8 cellular contexts compared by ENCODE assay signal in genomic region chr10:50623299-50624153, GRCh38. TPM values are rescaled to one million over a fixed set of nuclear protein-coding genes. Genes with fewer than 3 reads are reported as not detected.
DNase-seq lines count a peak whose midpoint lies in the region; ATAC-seq and TF ChIP-seq lines count a peak whose summit lies in the region.

SGMS1 (minus strand) TSS chr10:50623956; CDS start chr10:50344114, 279,842 bp downstream.

- H3K36me3 ChIP-seq in lung (ENCODE audit: control insufficient read depth in 2 of 2, insufficient read depth in 2 of 2, low read length in 2 of 2), result no peaks in the 10 kb centered on the region

- CTCF ChIA-PET in activated CD8-positive, alpha-beta T cell treated with anti-CD3 and anti-CD28 coated beads, Interleukin-2, amount 10 ng/mL, durations not matched to agents 7 days and 5 days (lab: Charles Lee), result interaction anchor here (0.9 to 3.5 kb wide), 7 partner anchors 13 to 203 kb away, joined by 3 to 17 read pairs (median 5); no protein-coding TSS in a partner anchor

- peaks cover 6% of the 10 kb centered on the region for H3K36me3 Mint-ChIP-seq in activated CD8-positive, alpha-beta T cell treated with anti-CD3 and anti-CD28 coated beads, Interleukin-2, amount 10 ng/mL, durations not matched to agents 7 days and 5 days (ENCODE audit: low read depth)

- H3K4me3 ChIP-seq in lung, result peak within 1 kb of the TSS; percentile 90

- H3K9me3 ChIP-seq in lung (ENCODE audit: control insufficient read depth in 2 of 2, insufficient read depth in 1 of 2, low read length in 1 of 2), result no peaks in the 10 kb centered on the region

- ATAC-seq in GM18907 (IDR thresholded peaks at IDR 0.05; ENCODE audit: unreplicated experiment), result peak; percentile 36
- peak; percentile 34 for ATAC-seq in HG03135 (IDR thresholded peaks at IDR 0.05; ENCODE audit: unreplicated experiment)
- peak; percentile 54 for ATAC-seq in activated CD8-positive, alpha-beta T cell treated with anti-CD3 and anti-CD28 coated beads, Interleukin-2, amount 10 ng/mL, durations not matched to agents 7 days and 5 days
- ATAC-seq in lung (ENCODE audit: insufficient read depth, low FRiP score), result peak; percentile 77

- H3K27me3 ChIP-seq in lung (ENCODE audit: control insufficient read depth, insufficient read depth), result no peaks in the 10 kb centered on the region

- H3K27me3 Mint-ChIP-seq in activated CD8-positive, alpha-beta T cell treated with anti-CD3 and anti-CD28 coated beads, Interleukin-2, amount 10 ng/mL, durations not matched to agents 7 days and 5 days (ENCODE audit: low read depth), result no peaks in the 10 kb centered on the region

- no peaks in the 10 kb centered on the region for H3K9me3 Mint-ChIP-seq in activated CD8-positive, alpha-beta T cell treated with anti-CD3 and anti-CD28 coated beads, Interleukin-2, amount 10 ng/mL, durations not matched to agents 7 days and 5 days (ENCODE audit: insufficient read depth)

- peak within 1 kb of the TSS; percentile 97 to 100 for H3K27ac ChIP-seq in lung (ENCODE audit: low read depth in 1 of 2, low read length in 1 of 2)

- peak; percentile 0 for TF ChIP-seq CTCF in lung (IDR thresholded peaks at IDR 0.05; ENCODE audit: control extremely low read depth, extremely low read depth)

- peaks cover 2 to 3% of the 10 kb centered on the region in 2 donors for H3K4me1 ChIP-seq in lung (ENCODE audit: control insufficient read depth in 2 of 2, insufficient read depth in 2 of 2, low read length in 2 of 2)

- H3K4me1 Mint-ChIP-seq in activated CD8-positive, alpha-beta T cell treated with anti-CD3 and anti-CD28 coated beads, Interleukin-2, amount 10 ng/mL, durations not matched to agents 7 days and 5 days (ENCODE audit: low read depth), result peaks cover 48% of the 10 kb centered on the region

- peak; percentile 95 for DNase-seq in AG08396 (ENCODE audit: low spot score)
- DNase-seq in NCI-H526 treated with DMSO at 0.1 percent for 48 hours (lab: John Stamatoyannopoulos, UW), result peak; percentile 52
- DNase-seq in activated CD8-positive, alpha-beta T cell treated with anti-CD3 and anti-CD28 coated beads, Interleukin-2, amount 10 ng/mL, durations not matched to agents 7 days and 5 days, result peak; percentile 82
- peak; percentile 68 for DNase-seq in effector CD4-positive, alpha-beta T cell
- peak; percentile 87 for DNase-seq in lung (ENCODE audit: low spot score)
- DNase-seq in stimulated activated CD4-positive, alpha-beta T cell treated with anti-CD3 and anti-CD28 coated beads, TNF-alpha, amount 100 ng/mL, for 4 hours (ENCODE audit: low read depth in 3 of 3), result peak; percentile 63 to 66 (median 64)

- peak within 1 kb of the TSS; percentile 97 for H3K27ac Mint-ChIP-seq in activated CD8-positive, alpha-beta T cell treated with anti-CD3 and anti-CD28 coated beads, Interleukin-2, amount 10 ng/mL, durations not matched to agents 7 days and 5 days

- POLR2A ChIA-PET in activated CD8-positive, alpha-beta T cell treated with anti-CD3 and anti-CD28 coated beads, Interleukin-2, amount 10 ng/mL, durations not matched to agents 7 days and 5 days (lab: Charles Lee), result interaction anchor here (1.1 to 1.9 kb wide), 3 partner anchors 111 to 206 kb away, joined by 3 to 8 read pairs (median 7); no protein-coding TSS in a partner anchor

- 1% methylated on average over 77 to 104 of the region's 104 CpGs for WGBS in lung, 2 donors

- H3K4me3 Mint-ChIP-seq in activated CD8-positive, alpha-beta T cell treated with anti-CD3 and anti-CD28 coated beads, Interleukin-2, amount 10 ng/mL, durations not matched to agents 7 days and 5 days, result peak within 1 kb of the TSS; percentile 92

RNA-seq across cellular contexts. Expression of gene SGMS1, which starts in this region (rescaled TPM):
- 10 to 100 TPM; 14.2 to 16.4 TPM for total RNA-seq in activated CD8-positive, alpha-beta T cell treated with anti-CD3 and anti-CD28 coated beads, Interleukin-2, amount 10 ng/mL, durations not matched to agents 7 days and 5 days
- total RNA-seq in lung, result 100 to 1,000 TPM in 1 of 2 donors, 10 to 100 TPM in 1; 60.9 to 142 TPM
- 10 to 100 TPM; 15.8 to 21.6 TPM for polyA plus RNA-seq in lung

Comparison
In these comparisons a context has a peak if more than half of its experiments do, and no peak if none do; other contexts are left out.
1. Peak in every context shown above with its lines: DNase-seq, ATAC-seq, H3K4me3 ChIP-seq and H3K27ac ChIP-seq.